1 cellular context compared by ENCODE assay signal in the genomic region with DNA sequence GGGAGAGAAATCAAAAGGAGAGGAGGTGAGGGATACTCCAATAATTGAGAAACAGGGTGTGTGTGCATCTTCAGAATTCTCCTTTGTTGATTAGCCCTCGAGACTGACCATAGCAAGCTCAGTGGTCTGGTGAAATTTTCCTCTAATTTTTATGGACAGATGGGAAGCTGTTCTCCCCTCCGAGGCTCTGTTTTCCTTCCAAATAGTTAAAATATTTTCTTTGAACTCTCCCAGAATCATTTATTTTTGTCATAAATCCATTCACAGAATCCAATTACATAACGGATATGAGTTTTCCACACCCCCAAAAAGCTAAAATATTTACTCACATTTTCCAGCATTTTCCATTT.
TF ChIP-seq lines count a peak whose summit lies in the region.

No MANE protein-coding gene starts in this region.

TF ChIP-seq in GM23338, 12 proteins besides CTCF, POLR2A, EP300 and RAD21 (continued from another document):
- TF ChIP-seq, protein P1, sequence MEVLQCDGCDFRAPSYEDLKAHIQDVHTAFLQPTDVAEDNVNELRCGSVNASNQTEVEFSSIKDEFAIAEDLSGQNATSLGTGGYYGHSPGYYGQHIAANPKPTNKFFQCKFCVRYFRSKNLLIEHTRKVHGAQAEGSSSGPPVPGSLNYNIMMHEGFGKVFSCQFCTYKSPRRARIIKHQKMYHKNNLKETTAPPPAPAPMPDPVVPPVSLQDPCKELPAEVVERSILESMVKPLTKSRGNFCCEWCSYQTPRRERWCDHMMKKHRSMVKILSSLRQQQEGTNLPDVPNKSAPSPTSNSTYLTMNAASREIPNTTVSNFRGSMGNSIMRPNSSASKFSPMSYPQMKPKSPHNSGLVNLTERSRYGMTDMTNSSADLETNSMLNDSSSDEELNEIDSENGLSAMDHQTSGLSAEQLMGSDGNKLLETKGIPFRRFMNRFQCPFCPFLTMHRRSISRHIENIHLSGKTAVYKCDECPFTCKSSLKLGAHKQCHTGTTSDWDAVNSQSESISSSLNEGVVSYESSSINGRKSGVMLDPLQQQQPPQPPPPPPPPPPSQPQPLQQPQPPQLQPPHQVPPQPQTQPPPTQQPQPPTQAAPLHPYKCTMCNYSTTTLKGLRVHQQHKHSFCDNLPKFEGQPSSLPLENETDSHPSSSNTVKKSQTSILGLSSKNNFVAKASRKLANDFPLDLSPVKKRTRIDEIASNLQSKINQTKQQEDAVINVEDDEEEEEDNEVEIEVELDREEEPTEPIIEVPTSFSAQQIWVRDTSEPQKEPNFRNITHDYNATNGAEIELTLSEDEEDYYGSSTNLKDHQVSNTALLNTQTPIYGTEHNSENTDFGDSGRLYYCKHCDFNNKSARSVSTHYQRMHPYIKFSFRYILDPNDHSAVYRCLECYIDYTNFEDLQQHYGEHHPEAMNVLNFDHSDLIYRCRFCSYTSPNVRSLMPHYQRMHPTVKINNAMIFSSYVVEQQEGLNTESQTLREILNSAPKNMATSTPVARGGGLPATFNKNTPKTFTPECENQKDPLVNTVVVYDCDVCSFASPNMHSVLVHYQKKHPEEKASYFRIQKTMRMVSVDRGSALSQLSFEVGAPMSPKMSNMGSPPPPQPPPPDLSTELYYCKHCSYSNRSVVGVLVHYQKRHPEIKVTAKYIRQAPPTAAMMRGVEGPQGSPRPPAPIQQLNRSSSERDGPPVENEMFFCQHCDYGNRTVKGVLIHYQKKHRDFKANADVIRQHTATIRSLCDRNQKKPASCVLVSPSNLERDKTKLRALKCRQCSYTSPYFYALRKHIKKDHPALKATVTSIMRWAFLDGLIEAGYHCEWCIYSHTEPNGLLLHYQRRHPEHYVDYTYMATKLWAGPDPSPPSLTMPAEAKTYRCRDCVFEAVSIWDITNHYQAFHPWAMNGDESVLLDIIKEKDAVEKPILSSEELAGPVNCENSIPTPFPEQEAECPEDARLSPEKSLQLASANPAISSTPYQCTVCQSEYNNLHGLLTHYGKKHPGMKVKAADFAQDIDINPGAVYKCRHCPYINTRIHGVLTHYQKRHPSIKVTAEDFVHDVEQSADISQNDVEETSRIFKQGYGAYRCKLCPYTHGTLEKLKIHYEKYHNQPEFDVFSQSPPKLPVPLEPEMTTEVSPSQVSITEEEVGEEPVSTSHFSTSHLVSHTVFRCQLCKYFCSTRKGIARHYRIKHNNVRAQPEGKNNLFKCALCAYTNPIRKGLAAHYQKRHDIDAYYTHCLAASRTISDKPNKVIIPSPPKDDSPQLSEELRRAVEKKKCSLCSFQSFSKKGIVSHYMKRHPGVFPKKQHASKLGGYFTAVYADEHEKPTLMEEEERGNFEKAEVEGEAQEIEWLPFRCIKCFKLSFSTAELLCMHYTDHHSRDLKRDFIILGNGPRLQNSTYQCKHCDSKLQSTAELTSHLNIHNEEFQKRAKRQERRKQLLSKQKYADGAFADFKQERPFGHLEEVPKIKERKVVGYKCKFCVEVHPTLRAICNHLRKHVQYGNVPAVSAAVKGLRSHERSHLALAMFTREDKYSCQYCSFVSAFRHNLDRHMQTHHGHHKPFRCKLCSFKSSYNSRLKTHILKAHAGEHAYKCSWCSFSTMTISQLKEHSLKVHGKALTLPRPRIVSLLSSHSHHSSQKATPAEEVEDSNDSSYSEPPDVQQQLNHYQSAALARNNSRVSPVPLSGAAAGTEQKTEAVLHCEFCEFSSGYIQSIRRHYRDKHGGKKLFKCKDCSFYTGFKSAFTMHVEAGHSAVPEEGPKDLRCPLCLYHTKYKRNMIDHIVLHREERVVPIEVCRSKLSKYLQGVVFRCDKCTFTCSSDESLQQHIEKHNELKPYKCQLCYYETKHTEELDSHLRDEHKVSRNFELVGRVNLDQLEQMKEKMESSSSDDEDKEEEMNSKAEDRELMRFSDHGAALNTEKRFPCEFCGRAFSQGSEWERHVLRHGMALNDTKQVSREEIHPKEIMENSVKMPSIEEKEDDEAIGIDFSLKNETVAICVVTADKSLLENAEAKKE (CRISPR knock-in tag; IDR thresholded peaks at IDR 0.05), result no peak
